In genomic region chr3:115351193-115351592, GRCh38 we compare ENCODE assay signal across 27 cellular contexts.
"Had no signal": no experiment of that assay in that cellular context is flagged by ENCODE, and none has a peak within 500 bp of the region (broad histone marks: within the 10 kb centered on the region; RNA-seq: fewer than 3 reads in every experiment).

No MANE protein-coding gene starts in this region.

- H3K27me3 ChIP-seq: brain microvascular endothelial cell had no signal

- H3K4me3 Mint-ChIP-seq: activated CD4-positive, alpha-beta memory T cell treated with anti-CD3 and anti-CD28 coated beads, Interleukin-2, amount 10 ng/mL, durations not matched to agents 7 days and 5 days; activated CD8-positive, alpha-beta memory T cell treated with anti-CD3 and anti-CD28 coated beads, Interleukin-2, amount 10 ng/mL, durations not matched to agents 7 days and 5 days; activated naive CD4-positive, alpha-beta T cell treated with anti-CD3 and anti-CD28 coated beads, Interleukin-2, amount 10 ng/mL, durations not matched to agents 7 days and 5 days; activated naive CD8-positive, alpha-beta T cell; activated naive CD8-positive, alpha-beta T cell treated with anti-CD3 and anti-CD28 coated beads, Interleukin-2, amount 50 U/mL, for 24 hours had no signal

- H3K9me3 Mint-ChIP-seq: activated CD4-positive, alpha-beta memory T cell treated with anti-CD3 and anti-CD28 coated beads, Interleukin-2, amount 10 ng/mL, durations not matched to agents 7 days and 5 days; activated naive CD4-positive, alpha-beta T cell treated with anti-CD3 and anti-CD28 coated beads, Interleukin-2, amount 10 ng/mL, durations not matched to agents 7 days and 5 days had no signal

- H3K36me3 Mint-ChIP-seq: activated CD8-positive, alpha-beta memory T cell treated with anti-CD3 and anti-CD28 coated beads, Interleukin-2, amount 10 ng/mL, durations not matched to agents 7 days and 5 days; activated naive CD4-positive, alpha-beta T cell treated with anti-CD3 and anti-CD28 coated beads, Interleukin-2, amount 10 ng/mL, durations not matched to agents 7 days and 5 days had no signal

- H3K36me3 ChIP-seq: brain microvascular endothelial cell had no signal

- DNase-seq: activated CD4-positive, alpha-beta memory T cell treated with anti-CD3 and anti-CD28 coated beads, Interleukin-2, amount 10 ng/mL, durations not matched to agents 7 days and 5 days; activated CD4-positive, alpha-beta T cell treated with anti-CD3 and anti-CD28 coated beads for 1 hour; activated CD4-positive, alpha-beta T cell treated with anti-CD3 and anti-CD28 coated beads for 48 hours; activated CD4-positive, CD25-positive, alpha-beta regulatory T cell; activated CD8-positive, alpha-beta memory T cell treated with anti-CD3 and anti-CD28 coated beads for 24 hours; activated CD8-positive, alpha-beta memory T cell treated with anti-CD3 and anti-CD28 coated beads, Interleukin-2, amount 10 ng/mL, durations not matched to agents 7 days and 5 days; activated CD8-positive, alpha-beta memory T cell treated with anti-CD3 and anti-CD28 coated beads, Interleukin-2, amount 50 U/mL, for 48 hours; activated effector memory CD4-positive, alpha-beta T cell treated with Interleukin-2 at 50 U/mL for 16 hours; activated naive CD4-positive, alpha-beta T cell treated with anti-CD3 and anti-CD28 coated beads, Interleukin-2, amount 10 ng/mL, durations not matched to agents 7 days and 5 days; activated naive CD8-positive, alpha-beta T cell treated with anti-CD3 and anti-CD28 coated beads, Interleukin-2, amount 50 U/mL, for 24 hours; activated T-cell treated with anti-CD3 and anti-CD28 coated beads, Interleukin-2, amount 50 U/mL, for 48 hours; anterior cingulate cortex; central memory CD4-positive, alpha-beta T cell; NCI-H1105; NCI-H1417 treated with DMSO at 0.1 percent for 48 hours; NCI-H187 treated with DMSO at 0.1 percent for 48 hours; NCI-H2081; NCI-H226; NCI-H524 treated with DMSO at 0.1 percent for 48 hours; Right ventricle myocardium superior; SW 1271; T-helper 1 cell; T-helper 2 cell; T-helper 9 cell had no signal

- H3K27ac Mint-ChIP-seq: activated CD4-positive, alpha-beta memory T cell treated with anti-CD3 and anti-CD28 coated beads, Interleukin-2, amount 10 ng/mL, durations not matched to agents 7 days and 5 days; activated CD8-positive, alpha-beta memory T cell treated with anti-CD3 and anti-CD28 coated beads, Interleukin-2, amount 10 ng/mL, durations not matched to agents 7 days and 5 days; activated naive CD4-positive, alpha-beta T cell treated with anti-CD3 and anti-CD28 coated beads, Interleukin-2, amount 10 ng/mL, durations not matched to agents 7 days and 5 days; activated naive CD8-positive, alpha-beta T cell; activated naive CD8-positive, alpha-beta T cell treated with anti-CD3 and anti-CD28 coated beads, Interleukin-2, amount 50 U/mL, for 24 hours had no signal

- H3K4me1 Mint-ChIP-seq: activated CD4-positive, alpha-beta memory T cell treated with anti-CD3 and anti-CD28 coated beads, Interleukin-2, amount 10 ng/mL, durations not matched to agents 7 days and 5 days; activated CD8-positive, alpha-beta memory T cell treated with anti-CD3 and anti-CD28 coated beads, Interleukin-2, amount 10 ng/mL, durations not matched to agents 7 days and 5 days; activated naive CD4-positive, alpha-beta T cell treated with anti-CD3 and anti-CD28 coated beads, Interleukin-2, amount 10 ng/mL, durations not matched to agents 7 days and 5 days; activated naive CD8-positive, alpha-beta T cell treated with anti-CD3 and anti-CD28 coated beads, Interleukin-2, amount 50 U/mL, for 24 hours had no signal

- H3K27me3 Mint-ChIP-seq: activated CD8-positive, alpha-beta memory T cell treated with anti-CD3 and anti-CD28 coated beads, Interleukin-2, amount 10 ng/mL, durations not matched to agents 7 days and 5 days; activated naive CD8-positive, alpha-beta T cell treated with anti-CD3 and anti-CD28 coated beads, Interleukin-2, amount 50 U/mL, for 24 hours had no signal

- H3K27ac ChIP-seq: VCaP had no signal
